Comparison of ENCODE assay signal across 1 cellular context in genomic region chr16:87582221-87582965, GRCh38.
TF ChIP-seq lines count a peak whose summit lies in the region.

No MANE protein-coding gene starts in this region.

TF ChIP-seq in HCT116, 20 proteins besides CTCF, POLR2A, EP300 and RAD21:
- TF ChIP-seq, protein P1, sequence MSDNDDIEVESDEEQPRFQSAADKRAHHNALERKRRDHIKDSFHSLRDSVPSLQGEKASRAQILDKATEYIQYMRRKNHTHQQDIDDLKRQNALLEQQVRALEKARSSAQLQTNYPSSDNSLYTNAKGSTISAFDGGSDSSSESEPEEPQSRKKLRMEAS (IDR thresholded peaks at IDR 0.05): no peak
- no peak for TF ChIP-seq EGR1 (IDR thresholded peaks at IDR 0.05; ENCODE audit: low read depth)
- no peak for TF ChIP-seq TCF7L2 (IDR thresholded peaks at IDR 0.05; ENCODE audit: borderline replicate concordance, extremely low read depth, insufficient read depth, insufficient read length)
- no peak for TF ChIP-seq REST (IDR thresholded peaks at IDR 0.05; ENCODE audit: low read depth)
- TF ChIP-seq SRF (IDR thresholded peaks at IDR 0.05; ENCODE audit: low read depth): no peak
- TF ChIP-seq POLR2AphosphoS5 (IDR thresholded peaks at IDR 0.05; ENCODE audit: low read depth, low read length): no peak
- no peak for TF ChIP-seq JUND (IDR thresholded peaks at IDR 0.05)
- TF ChIP-seq SIN3A (IDR thresholded peaks at IDR 0.05; ENCODE audit: low read depth): no peak
- no peak for TF ChIP-seq CBX3 (IDR thresholded peaks at IDR 0.05; ENCODE audit: low read depth)
- TF ChIP-seq EZH2phosphoT487 (IDR thresholded peaks at IDR 0.05; ENCODE audit: borderline replicate concordance): no peak
- TF ChIP-seq ZFX (IDR thresholded peaks at IDR 0.05): no peak
